In genomic region chr10:104034401-104035053, GRCh38 we compare ENCODE assay signal across 17 cellular contexts. TPM values are rescaled to one million over a fixed set of nuclear protein-coding genes. Genes with fewer than 3 reads are reported as not detected.
"Had no signal": no experiment of that assay in that cellular context is flagged by ENCODE, and none has a peak within 500 bp of the region (broad histone marks: within the 10 kb centered on the region; RNA-seq: fewer than 3 reads in every experiment).

No MANE protein-coding gene starts in this region.

- H3K27me3 ChIP-seq: adrenal gland, left lung, pancreas, thyroid gland, uterus had no signal

- H3K9me3 Mint-ChIP-seq: activated CD4-positive, alpha-beta T cell treated with anti-CD3 and anti-CD28 coated beads, Interleukin-2, amount 10 ng/mL, durations not matched to agents 24 days and 14 days; activated naive CD4-positive, alpha-beta T cell treated with anti-CD3 and anti-CD28 coated beads, Interleukin-2, amount 10 ng/mL, durations not matched to agents 7 days and 5 days; activated T-helper 1 cell treated with anti-CD3 and anti-CD28 coated beads, Interleukin-12 subunit alpha, Interleukin-12 subunit beta, Interleukin-2, Interleukin-4 antibody, amounts not matched to agents 30 ng/mL and 10 ng/mL and 1 ng/mL, durations not matched to agents 14 hours and 24 hours and 36 hours; stimulated activated naive CD8-positive, alpha-beta T cell treated with anti-CD3 and anti-CD28 coated beads, Interleukin-15, amount 100 ng/mL, for 72 hours; WTC11 had no signal

- H3K27ac Mint-ChIP-seq: activated CD4-positive, alpha-beta T cell treated with anti-CD3 and anti-CD28 coated beads, Interleukin-2, amount 10 ng/mL, durations not matched to agents 24 days and 14 days; activated naive CD4-positive, alpha-beta T cell treated with anti-CD3 and anti-CD28 coated beads, Interleukin-2, amount 10 ng/mL, durations not matched to agents 7 days and 5 days; activated T-helper 1 cell treated with anti-CD3 and anti-CD28 coated beads, Interleukin-12 subunit alpha, Interleukin-12 subunit beta, Interleukin-2, Interleukin-4 antibody, amounts not matched to agents 30 ng/mL and 10 ng/mL and 1 ng/mL, durations not matched to agents 14 hours and 24 hours and 36 hours; WTC11 had no signal

- H3K4me3 Mint-ChIP-seq: activated CD4-positive, alpha-beta T cell treated with anti-CD3 and anti-CD28 coated beads, Interleukin-2, amount 10 ng/mL, durations not matched to agents 24 days and 14 days; activated naive CD4-positive, alpha-beta T cell treated with anti-CD3 and anti-CD28 coated beads, Interleukin-2, amount 10 ng/mL, durations not matched to agents 7 days and 5 days; activated T-helper 1 cell treated with anti-CD3 and anti-CD28 coated beads, Interleukin-12 subunit alpha, Interleukin-12 subunit beta, Interleukin-2, Interleukin-4 antibody, amounts not matched to agents 30 ng/mL and 10 ng/mL and 1 ng/mL, durations not matched to agents 14 hours and 24 hours and 36 hours; stimulated activated naive CD8-positive, alpha-beta T cell treated with anti-CD3 and anti-CD28 coated beads, Interleukin-15, amount 100 ng/mL, for 72 hours; WTC11 had no signal

- H3K27ac ChIP-seq: adrenal gland, coronary artery, pancreas, thyroid gland, uterus had no signal

- H3K27me3 Mint-ChIP-seq: activated CD4-positive, alpha-beta T cell treated with anti-CD3 and anti-CD28 coated beads, Interleukin-2, amount 10 ng/mL, durations not matched to agents 24 days and 14 days; activated naive CD4-positive, alpha-beta T cell treated with anti-CD3 and anti-CD28 coated beads, Interleukin-2, amount 10 ng/mL, durations not matched to agents 7 days and 5 days; stimulated activated naive CD8-positive, alpha-beta T cell treated with anti-CD3 and anti-CD28 coated beads, Interleukin-15, amount 100 ng/mL, for 72 hours had no signal

- FAIRE-seq: pancreas had no signal

- ATAC-seq: left lung, WTC11 had no signal

- H3K4me1 Mint-ChIP-seq: activated CD4-positive, alpha-beta T cell treated with anti-CD3 and anti-CD28 coated beads, Interleukin-2, amount 10 ng/mL, durations not matched to agents 24 days and 14 days; activated naive CD4-positive, alpha-beta T cell treated with anti-CD3 and anti-CD28 coated beads, Interleukin-2, amount 10 ng/mL, durations not matched to agents 7 days and 5 days; stimulated activated naive CD8-positive, alpha-beta T cell treated with anti-CD3 and anti-CD28 coated beads, Interleukin-15, amount 100 ng/mL, for 72 hours had no signal

- H3K36me3 ChIP-seq: pancreas, uterus had no signal

- H3K4me1 ChIP-seq: adrenal gland, pancreas, thyroid gland, uterus had no signal

- H3K4me3 ChIP-seq: adrenal gland, coronary artery, left lung, pancreas, thyroid gland, uterus had no signal

- DNase-seq: activated naive CD4-positive, alpha-beta T cell treated with anti-CD3 and anti-CD28 coated beads, Interleukin-2, amount 10 ng/mL, durations not matched to agents 7 days and 5 days; central memory CD4-positive, alpha-beta T cell; erythroblast; mesendoderm; stimulated activated CD4-positive, alpha-beta T cell treated with anti-CD3 and anti-CD28 coated beads, Interleukin-4, amount 100 ng/mL, for 24 hours; stimulated activated naive CD8-positive, alpha-beta T cell treated with anti-CD3 and anti-CD28 coated beads, Interleukin-15, amount 100 ng/mL, for 72 hours; thyroid gland; uterus had no signal

- H3K9me3 ChIP-seq: adrenal gland, left lung, pancreas, thyroid gland, uterus had no signal

RNA-seq across cellular contexts. Expression of gene COL17A1, which starts 51.2 kb away (rescaled TPM):
- total RNA-seq: activated CD4-positive, alpha-beta T cell treated with anti-CD3 and anti-CD28 coated beads, Interleukin-2, amount 10 ng/mL, durations not matched to agents 24 days and 14 days; activated T-helper 1 cell treated with anti-CD3 and anti-CD28 coated beads, Interleukin-12 subunit alpha, Interleukin-12 subunit beta, Interleukin-2, Interleukin-4 antibody, amounts not matched to agents 30 ng/mL and 10 ng/mL and 1 ng/mL, durations not matched to agents 14 hours and 24 hours and 36 hours; T-helper 1 cell treated with Interleukin-12 subunit alpha and Interleukin-12 subunit beta and Interleukin-4 antibody, amounts not matched to agents 30 ng/mL and 1 ng/mL, for 36 hours had no signal
- polyA plus RNA-seq: neural cell had no signal
